8 cellular contexts compared by ENCODE assay signal in genomic region chr16:21543151-21543878, GRCh38. TPM values are rescaled to one million over a fixed set of nuclear protein-coding genes. Genes with fewer than 3 reads are reported as not detected.
DNase-seq lines count a peak whose midpoint lies in the region; ATAC-seq, FAIRE-seq and TF ChIP-seq lines count a peak whose summit lies in the region.
"Not testable (repeated sequence)": the region's sequence is repeated elsewhere in the genome, so short reads cannot be mapped to it uniquely, and the experiment has no call there.

No MANE protein-coding gene starts in this region.

- not testable (repeated sequence) for H3K23ac ChIP-seq in trophoblast cell (ENCODE audit: low read length)

- CTCF ChIA-PET in HCT116 (lab: Charles Lee); PC-3 (lab: Charles Lee); activated CD4-positive, alpha-beta memory T cell treated with anti-CD3 and anti-CD28 coated beads, Interleukin-2, amount 10 ng/mL, durations not matched to agents 7 days and 5 days (lab: Charles Lee); mammary epithelial cell (lab: Charles Lee; ENCODE audit: low non-redundant PET); HepG2 (lab: Yijun Ruan, JAX; ENCODE audit: low intra/inter-chr PET ratio, low total read pairs): not testable (repeated sequence)

- dilution Hi-C loops in mammary epithelial cell (cut with HindIII; ENCODE audit: low sequenced_read_pairs), result not testable (repeated sequence)

- not testable (repeated sequence) for H4K91ac ChIP-seq in trophoblast cell (ENCODE audit: low read depth, low read length)

- POLR2A ChIA-PET in HCT116 (lab: Charles Lee); PC-3 (lab: Charles Lee; ENCODE audit: unreplicated experiment); activated CD4-positive, alpha-beta memory T cell treated with anti-CD3 and anti-CD28 coated beads, Interleukin-2, amount 10 ng/mL, durations not matched to agents 7 days and 5 days (lab: Charles Lee); HepG2 (lab: Yijun Ruan, JAX): not testable (repeated sequence)

- H4K12ac ChIP-seq in trophoblast cell (ENCODE audit: low read depth, low read length), result not testable (repeated sequence)

- ATAC-seq in HCT116, result peak; percentile 39; the same call in 1 of the 2 replicates
- ATAC-seq in PC-3, result peak; percentile 33
- ATAC-seq in Right ventricle myocardium inferior, result peak; percentile 4
- ATAC-seq in HepG2, result peak; percentile 39
- ATAC-seq in aorta (ENCODE audit: low FRiP score), result peak; percentile 56

- H2BK12ac ChIP-seq in trophoblast cell (ENCODE audit: low read length), result not testable (repeated sequence)

- not testable (repeated sequence) for H3K9me3 Mint-ChIP-seq in activated CD4-positive, alpha-beta memory T cell treated with anti-CD3 and anti-CD28 coated beads, Interleukin-2, amount 10 ng/mL, durations not matched to agents 7 days and 5 days

- not testable (repeated sequence) for H3K14ac ChIP-seq in trophoblast cell (ENCODE audit: low read length)

- not testable (repeated sequence) for TF ChIP-seq EP300 in HepG2 (IDR thresholded peaks at IDR 0.05; ENCODE audit: low read depth in 2 of 2, low read length in 2 of 2); HepG2 (CRISPR knock-in tag; IDR thresholded peaks at IDR 0.05; ENCODE audit: borderline replicate concordance)

- DNase-seq in HCT116 (ENCODE audit: low read depth, low spot score); PC-3; activated CD4-positive, alpha-beta memory T cell treated with anti-CD3 and anti-CD28 coated beads, Interleukin-2, amount 10 ng/mL, durations not matched to agents 7 days and 5 days; HepG2 (ENCODE audit: low spot score); trophoblast cell: not testable (repeated sequence)
- DNase-seq in mammary epithelial cell (peak; percentile 26), Right ventricle myocardium inferior (ENCODE audit: missing footprints) (peak; percentile 59), aorta (peak in 1 of 2 donors; percentile 76)

- TF ChIP-seq RAD21 in HCT116 (IDR thresholded peaks at IDR 0.05; ENCODE audit: low read depth); HepG2 (CRISPR knock-in tag; IDR thresholded peaks at IDR 0.05): not testable (repeated sequence)

- H3K27me3 ChIP-seq in HCT116 (ENCODE audit: insufficient read depth, low read length); PC-3 (ENCODE audit: low read length); mammary epithelial cell (ENCODE audit: insufficient read depth, low read length); trophoblast cell (ENCODE audit: insufficient read depth, low read length); aorta (ENCODE audit: control insufficient read depth in 1 of 2, insufficient read depth in 2 of 2, low read length in 1 of 2): not testable (repeated sequence)
- peaks cover 9 to 25% of the 10 kb centered on the region in 2 experiments; a peak in 4 of 5 replicates for H3K27me3 ChIP-seq in HepG2 (ENCODE audit: control insufficient read depth in 1 of 2, insufficient read depth in 2 of 2, low read length in 2 of 2)

- WGBS in mammary epithelial cell (ENCODE audit: low coverage, missing lambda C conversion rate), result 81% methylated on average over 14 of the region's 14 CpGs
- WGBS in HepG2 (ENCODE audit: low lambda C conversion rate), result 22% methylated on average over 13 of the region's 14 CpGs
- no CpG with 5 or more reads among the region's 14 CpGs for WGBS in trophoblast cell (ENCODE audit: extremely low coverage, insufficient coverage, insufficient read length)
- 21 to 24% methylated on average over 13 to 14 of the region's 14 CpGs for WGBS in aorta, 2 donors

- H3K9ac ChIP-seq in HCT116 (ENCODE audit: low read length); PC-3 (ENCODE audit: low read length); mammary epithelial cell (ENCODE audit: insufficient read depth, low read length); HepG2 (ENCODE audit: insufficient read depth, low read depth, low read length); trophoblast cell (ENCODE audit: low read length): not testable (repeated sequence)

- H3K27ac Mint-ChIP-seq in activated CD4-positive, alpha-beta memory T cell treated with anti-CD3 and anti-CD28 coated beads, Interleukin-2, amount 10 ng/mL, durations not matched to agents 7 days and 5 days, result peak overlapping the region; percentile 26

- peaks cover 27% of the 10 kb centered on the region for H3K4me1 Mint-ChIP-seq in activated CD4-positive, alpha-beta memory T cell treated with anti-CD3 and anti-CD28 coated beads, Interleukin-2, amount 10 ng/mL, durations not matched to agents 7 days and 5 days

- H4K20me1 ChIP-seq in HCT116 (ENCODE audit: insufficient read depth); PC-3 (ENCODE audit: low read length); mammary epithelial cell (ENCODE audit: insufficient read depth, low read length); HepG2 (ENCODE audit: insufficient read depth, low read length): not testable (repeated sequence)

- H3K79me2 ChIP-seq in HCT116 (ENCODE audit: insufficient read depth, low read length); PC-3 (ENCODE audit: low read length); mammary epithelial cell (ENCODE audit: insufficient read depth, low read length); HepG2 (ENCODE audit: insufficient read depth, low read length); trophoblast cell (ENCODE audit: control insufficient read depth, insufficient read depth, low read length, poor library complexity): not testable (repeated sequence)

- FAIRE-seq in HepG2 (lab: Jason Lieb, UNC), result not testable (repeated sequence)

- intact Hi-C loops in HCT116 (cut with micrococcal nuclease); PC-3 (cut with micrococcal nuclease); mammary epithelial cell (cut with micrococcal nuclease); Right ventricle myocardium inferior (cut with DNase I); HepG2 (cut with micrococcal nuclease; ENCODE audit: unreplicated experiment); aorta (cut with DNase I): not testable (repeated sequence)

- H2AFZ ChIP-seq in HCT116 (ENCODE audit: low read depth, low read length, poor library complexity, severe bottlenecking); PC-3 (ENCODE audit: low read length); mammary epithelial cell (ENCODE audit: low read depth, low read length); HepG2 (ENCODE audit: low read length); trophoblast cell (ENCODE audit: insufficient read depth, low read length, poor library complexity): not testable (repeated sequence)

- not testable (repeated sequence) for H3K9me3 ChIP-seq in HCT116 (ENCODE audit: control insufficient read depth in 1 of 2, insufficient read depth in 1 of 2, low read depth in 1 of 2, low read length in 2 of 2); PC-3 (ENCODE audit: low read length); mammary epithelial cell (replicated peaks; ENCODE audit: insufficient read depth, low read length); HepG2 (ENCODE audit: low read length); trophoblast cell (ENCODE audit: insufficient read depth, low read depth, low read length); aorta (ENCODE audit: control insufficient read depth, low read length)

- not testable (repeated sequence) for H4K8ac ChIP-seq in trophoblast cell (ENCODE audit: low read depth, low read length)

- peak overlapping the region; percentile 6 for H2BK120ac ChIP-seq in trophoblast cell (ENCODE audit: insufficient read depth, low read length, poor library complexity)

- RAD21 ChIA-PET in HCT116 (lab: Charles Lee; ENCODE audit: low non-redundant PET in 1 of 2, low total read pairs in 2 of 2, uncharacterized antibody in 2 of 2, unreplicated experiment in 2 of 2), result not testable (repeated sequence)

- H3K79me1 ChIP-seq in trophoblast cell (ENCODE audit: low read length), result not testable (repeated sequence)

- not testable (repeated sequence) for H3K18ac ChIP-seq in trophoblast cell (ENCODE audit: low read length)

- H3K36me3 ChIP-seq in HCT116 (ENCODE audit: control insufficient read depth in 1 of 2, insufficient read depth in 2 of 2, low read length in 2 of 2); PC-3 (ENCODE audit: low read depth, low read length); mammary epithelial cell (ENCODE audit: insufficient read depth, low read length); HepG2 (replicated peaks in 1 of 2; ENCODE audit: control insufficient read depth in 1 of 2, insufficient read depth in 2 of 2, low read length in 2 of 2); trophoblast cell (ENCODE audit: control insufficient read depth in 1 of 2, insufficient read depth in 2 of 2, low read length in 2 of 2); aorta (ENCODE audit: control insufficient read depth in 1 of 2, insufficient read depth in 2 of 2, low read length in 1 of 2): not testable (repeated sequence)

- H3K36me3 Mint-ChIP-seq in activated CD4-positive, alpha-beta memory T cell treated with anti-CD3 and anti-CD28 coated beads, Interleukin-2, amount 10 ng/mL, durations not matched to agents 7 days and 5 days (ENCODE audit: low read depth), result not testable (repeated sequence)

- in situ Hi-C loops in mammary epithelial cell (cut with MboI; ENCODE audit: low sequenced_read_pairs in 2 of 2); HepG2 (cut with HindIII; ENCODE audit: extremely low pct_ligation_motif_present, low pct_unique_long_range_greater_than_20kb): not testable (repeated sequence)

- not testable (repeated sequence) for H3K27ac ChIP-seq in HCT116 (ENCODE audit: low read depth, low read length); PC-3 (ENCODE audit: low read length); mammary epithelial cell (ENCODE audit: insufficient read depth, low read depth, low read length); HepG2 (ENCODE audit: extremely low read length, insufficient read depth, low read length); trophoblast cell (ENCODE audit: low read depth, low read length)
- peak overlapping the region in 1 of 2 donors; percentile 89 for H3K27ac ChIP-seq in aorta (ENCODE audit: low read depth in 1 of 2, low read length in 2 of 2)

- BruUV-seq in HCT116 (replicated peaks; lab: Mats Ljungman, UMichigan); PC-3 (replicated peaks; lab: Mats Ljungman, UMichigan); mammary epithelial cell (replicated peaks; lab: Mats Ljungman, UMichigan); HepG2 (replicated peaks; lab: Mats Ljungman, UMichigan): not testable (repeated sequence)

- not testable (repeated sequence) for H3K4me3 ChIP-seq in HCT116 (replicated peaks in 1 of 2; ENCODE audit: low read depth in 1 of 2, low read length in 2 of 2); PC-3 (ENCODE audit: low read length); mammary epithelial cell (replicated peaks in 1 of 3; ENCODE audit: insufficient read depth in 1 of 3, low read depth in 2 of 3, low read length in 3 of 3); trophoblast cell (ENCODE audit: low read depth, low read length); aorta (ENCODE audit: low read length in 2 of 2)
- H3K4me3 ChIP-seq in HepG2 (replicated peaks in 1 of 3; ENCODE audit: insufficient read depth in 1 of 3, low read depth in 2 of 3, low read length in 3 of 3), result peak overlapping the region in 1 of 3 experiments; percentile 34; a peak in 1 of 6 replicates

- H3K4ac ChIP-seq in trophoblast cell (ENCODE audit: low read depth, low read length), result not testable (repeated sequence)

- not testable (repeated sequence) for H3K9me2 ChIP-seq in HCT116 (ENCODE audit: insufficient read depth); PC-3 (replicated peaks; ENCODE audit: low read length)

- H3K4me2 ChIP-seq in HCT116 (ENCODE audit: low read length); PC-3 (ENCODE audit: low read length); mammary epithelial cell (ENCODE audit: insufficient read depth, low read depth, low read length); trophoblast cell (ENCODE audit: low read length): not testable (repeated sequence)
- peak overlapping the region; percentile 36; the same call in 1 of the 2 replicates for H3K4me2 ChIP-seq in HepG2 (ENCODE audit: low read depth, low read length)

- not testable (repeated sequence) for H3K27me3 Mint-ChIP-seq in activated CD4-positive, alpha-beta memory T cell treated with anti-CD3 and anti-CD28 coated beads, Interleukin-2, amount 10 ng/mL, durations not matched to agents 7 days and 5 days

- H3F3A ChIP-seq in PC-3 (ENCODE audit: low read length, unreplicated experiment), result not testable (repeated sequence)

- H3K4me1 ChIP-seq in HCT116 (ENCODE audit: control insufficient read depth in 1 of 2, insufficient read depth in 2 of 2, low read length in 2 of 2); PC-3 (ENCODE audit: insufficient read depth, low read length); mammary epithelial cell (ENCODE audit: insufficient read depth, low read length); trophoblast cell (ENCODE audit: control insufficient read depth in 1 of 2, insufficient read depth in 2 of 2, low read length in 2 of 2); aorta (ENCODE audit: control insufficient read depth in 1 of 2, insufficient read depth in 2 of 2, low read length in 2 of 2): not testable (repeated sequence)
- peaks cover 11% of the 10 kb centered on the region for H3K4me1 ChIP-seq in HepG2 (ENCODE audit: insufficient read depth, low read length)

- not testable (repeated sequence) for H3K4me3 Mint-ChIP-seq in activated CD4-positive, alpha-beta memory T cell treated with anti-CD3 and anti-CD28 coated beads, Interleukin-2, amount 10 ng/mL, durations not matched to agents 7 days and 5 days

- TF ChIP-seq POLR2A in HCT116 (IDR thresholded peaks at IDR 0.05; ENCODE audit: borderline replicate concordance, extremely low read depth, insufficient read depth, insufficient read length); HepG2 (IDR thresholded peaks at IDR 0.05; ENCODE audit: insufficient read depth in 1 of 2, low read depth in 2 of 2, low read length in 2 of 2): not testable (repeated sequence)

- not testable (repeated sequence) for H2BK5ac ChIP-seq in trophoblast cell (ENCODE audit: low read depth, low read length, poor library complexity)

- TF ChIP-seq CTCF in HCT116 (IDR thresholded peaks at IDR 0.05 in 2 of 3, conservative IDR thresholded peaks at IDR 0.05 in 1 of 3; ENCODE audit: borderline replicate concordance in 1 of 3, insufficient read depth in 1 of 3, low read depth in 2 of 3, low read length in 2 of 3); PC-3 (conservative IDR thresholded peaks at IDR 0.05; ENCODE audit: low read depth, low read length); mammary epithelial cell (conservative IDR thresholded peaks at IDR 0.05 in 1 of 2, IDR thresholded peaks at IDR 0.05 in 1 of 2; ENCODE audit: extremely low read depth in 1 of 2, insufficient read depth in 1 of 2, low read depth in 1 of 2, low read length in 2 of 2); HepG2 (CRISPR knock-in tag; IDR thresholded peaks at IDR 0.05): not testable (repeated sequence)

- H2AK5ac ChIP-seq in trophoblast cell (ENCODE audit: low read length), result not testable (repeated sequence)

RNA-seq across cellular contexts. Expression of gene METTL9, which starts 56.1 kb away (rescaled TPM):
- 41.4 TPM for total RNA-seq in HCT116 (2021; ENCODE audit: unreplicated experiment)
- 12.2 and 16.5 TPM in 2 replicates for polyA plus RNA-seq in HCT116 (2012)
- 133 and 180 TPM in 2 replicates for total RNA-seq in PC-3 (2014; rRNA removed)
- 10 to 100 TPM; 84.2 to 86.1 TPM for total RNA-seq in activated CD4-positive, alpha-beta memory T cell treated with anti-CD3 and anti-CD28 coated beads, Interleukin-2, amount 10 ng/mL, durations not matched to agents 7 days and 5 days
- 100 to 1,000 TPM in 1 of 2 donors, 10 to 100 TPM in 1; 86.1 to 131 TPM for total RNA-seq in mammary epithelial cell
- 62.0 TPM for polyA plus RNA-seq in mammary epithelial cell
- 34.9 TPM for polyA minus RNA-seq in mammary epithelial cell
- 43.7 TPM for total RNA-seq in Right ventricle myocardium inferior
- 175 and 204 TPM in 2 replicates for total RNA-seq in HepG2 (2016; rRNA removed; fragmentation: Illumina TruSeq; extraction: Trizol)
- 260 and 296 TPM in 2 replicates for total RNA-seq in HepG2 (2016; cell fraction: cytosol; rRNA removed; fragmentation: Illumina TruSeq; extraction: Trizol; ENCODE audit: low read depth)
- 189 and 192 TPM in 2 replicates for total RNA-seq in HepG2 (2016; cell fraction: insoluble cytoplasmic fraction; rRNA removed; fragmentation: Illumina TruSeq; extraction: Trizol)
- total RNA-seq in HepG2 (2016; cell fraction: membrane; rRNA removed; fragmentation: Illumina TruSeq; extraction: Trizol), result 531 and 570 TPM in 2 replicates
- 102 and 120 TPM in 2 replicates for total RNA-seq in HepG2 (2016; cell fraction: nucleus; rRNA removed; fragmentation: Illumina TruSeq; extraction: Trizol)
- polyA plus RNA-seq in HepG2 (2011; rRNA removed), result 96.9 and 123 TPM in 2 replicates
- polyA plus RNA-seq in HepG2 (2011; cell fraction: cytosol; rRNA removed), result 57.9 and 89.7 TPM in 2 replicates
- 22.0 and 27.5 TPM in 2 replicates for polyA plus RNA-seq in HepG2 (2011; cell fraction: nucleus; rRNA removed)
- 128 and 134 TPM in 2 replicates for polyA plus RNA-seq in HepG2 (2012)
- 385 and 459 TPM in 2 replicates for polyA plus RNA-seq in HepG2 (2016; cell fraction: cytosol; fragmentation: Illumina TruSeq; extraction: Trizol; ENCODE audit: low read depth)
- polyA plus RNA-seq in HepG2 (2016; cell fraction: insoluble cytoplasmic fraction; fragmentation: Illumina TruSeq; extraction: Trizol; ENCODE audit: low read depth), result 218 and 221 TPM in 2 replicates
- 534 and 554 TPM in 2 replicates for polyA plus RNA-seq in HepG2 (2016; cell fraction: membrane; fragmentation: Illumina TruSeq; extraction: Trizol; ENCODE audit: low read depth)
- 143 and 144 TPM in 2 replicates for polyA plus RNA-seq in HepG2 (2016; cell fraction: nucleus; fragmentation: Illumina TruSeq; extraction: Trizol; ENCODE audit: insufficient read depth, low read depth)
- 23.0 and 41.2 TPM in 2 replicates for polyA minus RNA-seq in HepG2 (2011; rRNA and poly(A)+ RNA removed; ENCODE audit: low replicate concordance)
- 66.7 and 68.9 TPM in 2 replicates for polyA minus RNA-seq in HepG2 (2011; cell fraction: cytosol; rRNA and poly(A)+ RNA removed)
- 50.9 and 56.4 TPM in 2 replicates for polyA minus RNA-seq in HepG2 (2011; cell fraction: nucleus; rRNA and poly(A)+ RNA removed)
- 75.9 and 83.4 TPM in 2 replicates for polyA plus RNA-seq in trophoblast cell (2013)
- 10 to 100 TPM; 50.0 to 67.8 TPM for total RNA-seq in aorta
- polyA plus RNA-seq in aorta, result 10 to 100 TPM; 54.9 to 98.2 TPM

Comparison
In these comparisons a context has a peak if more than half of its experiments do, and no peak if none do; other contexts are left out.
1. ATAC-seq: peak in every context shown above with its lines; median percentile 56 in aorta; 39 in HCT116; 39 in HepG2; 33 in PC-3; 4 in Right ventricle myocardium inferior.